17 cellular contexts compared by ENCODE assay signal in genomic region chr22:42893366-42894150, GRCh38. TPM values are rescaled to one million over a fixed set of nuclear protein-coding genes. Genes with fewer than 3 reads are reported as not detected.
A peak's percentile ranks its signal among the peaks of the same experiment; 100 is the strongest.
DNase-seq lines count a peak whose midpoint lies in the region; ATAC-seq and TF ChIP-seq lines count a peak whose summit lies in the region.
"Had no signal": no experiment of that assay in that cellular context is flagged by ENCODE, and none has a peak within 500 bp of the region (broad histone marks: within the 10 kb centered on the region; RNA-seq: fewer than 3 reads in every experiment).

No MANE protein-coding gene starts in this region.

- no peak for ATAC-seq in activated T-helper 17 cell treated with anti-CD3 and anti-CD28 coated beads, Interleukin-2, amount 50 U/mL, for 72 hours (replicated peaks)
- peak; percentile 18 to 36 for ATAC-seq in naive B cell (ENCODE audit: low read depth in 2 of 2)
- ATAC-seq in aorta (ENCODE audit: low FRiP score), result peak; percentile 19
- ATAC-seq in SK-N-SH treated with all-trans-retinoic acid at 6 μM for 48 hours, result no peak

- TF ChIP-seq CTCF in left ventricle myocardium inferior (IDR thresholded peaks at IDR 0.05; ENCODE audit: borderline replicate concordance), result no peak

- H3K36me3 Mint-ChIP-seq in activated T-helper 17 cell treated with anti-CD3 and anti-CD28 coated beads, Interleukin-2, amount 50 U/mL, for 72 hours (ENCODE audit: low read depth), result peaks cover 20% of the 10 kb centered on the region
- H3K36me3 Mint-ChIP-seq in naive B cell, result peaks cover 0 to 12% of the 10 kb centered on the region in 2 donors

- intact Hi-C loops in left ventricle myocardium inferior (cut with micrococcal nuclease), result no loop called here
- intact Hi-C loops in cardiac septum (cut with DNase I), result no loop called here
- intact Hi-C loops in aorta (cut with DNase I), result no loop called here

- no peaks in the 10 kb centered on the region for H3K27me3 Mint-ChIP-seq in activated T-helper 17 cell treated with anti-CD3 and anti-CD28 coated beads, Interleukin-2, amount 50 U/mL, for 72 hours
- H3K27me3 Mint-ChIP-seq in naive B cell, result no peaks in the 10 kb centered on the region

- H3K4me3 ChIP-seq in left ventricle myocardium inferior (no peak overlapping the region), aorta (ENCODE audit: low read length in 2 of 2) (no peak overlapping the region)
- H3K4me3 ChIP-seq: tibial nerve had no signal

- 87 to 90% methylated on average over 25 of the region's 25 CpGs for WGBS in aorta, 2 donors

- H3K4me1 Mint-ChIP-seq in activated T-helper 17 cell treated with anti-CD3 and anti-CD28 coated beads, Interleukin-2, amount 50 U/mL, for 72 hours, result peaks cover 27% of the 10 kb centered on the region
- H3K4me1 Mint-ChIP-seq in naive B cell, result peaks cover 45 to 89% (median 50%) of the 10 kb centered on the region in 3 donors

- no peaks in the 10 kb centered on the region for H3K9me3 Mint-ChIP-seq in activated T-helper 17 cell treated with anti-CD3 and anti-CD28 coated beads, Interleukin-2, amount 50 U/mL, for 72 hours
- H3K9me3 Mint-ChIP-seq in naive B cell, result no peaks in the 10 kb centered on the region

- H3K27ac ChIP-seq in left ventricle myocardium inferior (replicated peaks) (peak overlapping the region; percentile 83), aorta (ENCODE audit: low read depth in 1 of 2, low read length in 2 of 2) (no peak overlapping the region)
- H3K27ac ChIP-seq: tibial nerve had no signal

- H3K9me3 ChIP-seq in left ventricle myocardium inferior (replicated peaks) (no peaks in the 10 kb centered on the region), aorta (ENCODE audit: control insufficient read depth, low read length) (no peaks in the 10 kb centered on the region)
- H3K9me3 ChIP-seq: tibial nerve had no signal

- H3K27ac Mint-ChIP-seq in activated T-helper 17 cell treated with anti-CD3 and anti-CD28 coated beads, Interleukin-2, amount 50 U/mL, for 72 hours, result peak overlapping the region; percentile 52
- H3K27ac Mint-ChIP-seq in naive B cell, result peak overlapping the region; percentile 49 to 92 (median 87)

- no peak overlapping the region for H3K4me3 Mint-ChIP-seq in activated T-helper 17 cell treated with anti-CD3 and anti-CD28 coated beads, Interleukin-2, amount 50 U/mL, for 72 hours
- peak overlapping the region in 5 of 8 donors; percentile 3 to 88 (median 28) for H3K4me3 Mint-ChIP-seq in naive B cell

- H3K4me1 ChIP-seq in left ventricle myocardium inferior (peaks cover 82% of the 10 kb centered on the region), aorta (ENCODE audit: control insufficient read depth in 1 of 2, insufficient read depth in 2 of 2, low read length in 2 of 2) (no peaks in the 10 kb centered on the region)

- H3K27me3 ChIP-seq in left ventricle myocardium inferior (ENCODE audit: low read depth), result no peaks in the 10 kb centered on the region
- no peaks in the 10 kb centered on the region for H3K27me3 ChIP-seq in aorta (ENCODE audit: control insufficient read depth in 1 of 2, insufficient read depth in 2 of 2, low read length in 1 of 2)
- H3K27me3 ChIP-seq: tibial nerve had no signal

- DNase-seq in left ventricle myocardium inferior (no peak), cardiac septum (ENCODE audit: low spot score) (no peak), naive B cell (no peak), aorta (peak in 1 of 2 donors; percentile 42), islet precursor cell (no peak), NK-92 (lab: John Stamatoyannopoulos, UW; ENCODE audit: unreplicated experiment) (no peak)
- DNase-seq: activated CD8-positive, alpha-beta memory T cell treated with anti-CD3 and anti-CD28 coated beads, Interleukin-2, amount 50 U/mL, for 4 hours; cortex of kidney; DMS 273 treated with DMSO at 0.1 percent for 48 hours; erythroblast; glutamatergic neuron; kidney; NCI-H446; stimulated activated CD4-positive, alpha-beta T cell treated with anti-CD3 and anti-CD28 coated beads, Interleukin-1b, Interleukin-23, amount 100 ng/mL, for 48 hours had no signal

- H3K36me3 ChIP-seq in left ventricle myocardium inferior (peaks cover 32% of the 10 kb centered on the region), aorta (ENCODE audit: control insufficient read depth in 1 of 2, insufficient read depth in 2 of 2, low read length in 1 of 2) (peaks cover 0 to 4% of the 10 kb centered on the region in 2 donors)

TF ChIP-seq in SK-N-SH treated with all-trans-retinoic acid at 6 μM for 48 hours, 23 proteins besides CTCF, POLR2A, EP300 and RAD21 (continues in another document):
- TF ChIP-seq ZNF70 (CRISPR knock-in tag; IDR thresholded peaks at IDR 0.05), result no peak
- TF ChIP-seq, protein P1, sequence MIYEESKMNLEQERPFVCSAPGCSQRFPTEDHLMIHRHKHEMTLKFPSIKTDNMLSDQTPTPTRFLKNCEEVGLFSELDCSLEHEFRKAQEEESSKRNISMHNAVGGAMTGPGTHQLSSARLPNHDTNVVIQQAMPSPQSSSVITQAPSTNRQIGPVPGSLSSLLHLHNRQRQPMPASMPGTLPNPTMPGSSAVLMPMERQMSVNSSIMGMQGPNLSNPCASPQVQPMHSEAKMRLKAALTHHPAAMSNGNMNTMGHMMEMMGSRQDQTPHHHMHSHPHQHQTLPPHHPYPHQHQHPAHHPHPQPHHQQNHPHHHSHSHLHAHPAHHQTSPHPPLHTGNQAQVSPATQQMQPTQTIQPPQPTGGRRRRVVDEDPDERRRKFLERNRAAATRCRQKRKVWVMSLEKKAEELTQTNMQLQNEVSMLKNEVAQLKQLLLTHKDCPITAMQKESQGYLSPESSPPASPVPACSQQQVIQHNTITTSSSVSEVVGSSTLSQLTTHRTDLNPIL (CRISPR knock-in tag; IDR thresholded peaks at IDR 0.05; ENCODE audit: low read depth), result no peak
- no peak for TF ChIP-seq ESRRG (CRISPR knock-in tag; IDR thresholded peaks at IDR 0.05)
- no peak for TF ChIP-seq CSRNP3 (CRISPR knock-in tag; IDR thresholded peaks at IDR 0.05)
- TF ChIP-seq, protein P2, sequence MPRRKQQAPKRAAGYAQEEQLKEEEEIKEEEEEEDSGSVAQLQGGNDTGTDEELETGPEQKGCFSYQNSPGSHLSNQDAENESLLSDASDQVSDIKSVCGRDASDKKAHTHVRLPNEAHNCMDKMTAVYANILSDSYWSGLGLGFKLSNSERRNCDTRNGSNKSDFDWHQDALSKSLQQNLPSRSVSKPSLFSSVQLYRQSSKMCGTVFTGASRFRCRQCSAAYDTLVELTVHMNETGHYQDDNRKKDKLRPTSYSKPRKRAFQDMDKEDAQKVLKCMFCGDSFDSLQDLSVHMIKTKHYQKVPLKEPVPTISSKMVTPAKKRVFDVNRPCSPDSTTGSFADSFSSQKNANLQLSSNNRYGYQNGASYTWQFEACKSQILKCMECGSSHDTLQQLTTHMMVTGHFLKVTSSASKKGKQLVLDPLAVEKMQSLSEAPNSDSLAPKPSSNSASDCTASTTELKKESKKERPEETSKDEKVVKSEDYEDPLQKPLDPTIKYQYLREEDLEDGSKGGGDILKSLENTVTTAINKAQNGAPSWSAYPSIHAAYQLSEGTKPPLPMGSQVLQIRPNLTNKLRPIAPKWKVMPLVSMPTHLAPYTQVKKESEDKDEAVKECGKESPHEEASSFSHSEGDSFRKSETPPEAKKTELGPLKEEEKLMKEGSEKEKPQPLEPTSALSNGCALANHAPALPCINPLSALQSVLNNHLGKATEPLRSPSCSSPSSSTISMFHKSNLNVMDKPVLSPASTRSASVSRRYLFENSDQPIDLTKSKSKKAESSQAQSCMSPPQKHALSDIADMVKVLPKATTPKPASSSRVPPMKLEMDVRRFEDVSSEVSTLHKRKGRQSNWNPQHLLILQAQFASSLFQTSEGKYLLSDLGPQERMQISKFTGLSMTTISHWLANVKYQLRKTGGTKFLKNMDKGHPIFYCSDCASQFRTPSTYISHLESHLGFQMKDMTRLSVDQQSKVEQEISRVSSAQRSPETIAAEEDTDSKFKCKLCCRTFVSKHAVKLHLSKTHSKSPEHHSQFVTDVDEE (CRISPR knock-in tag; IDR thresholded peaks at IDR 0.05), result no peak
- no peak for TF ChIP-seq CSDC2 (CRISPR knock-in tag; IDR thresholded peaks at IDR 0.05)
- TF ChIP-seq GLIS3 (CRISPR knock-in tag; IDR thresholded peaks at IDR 0.05), result no peak
- TF ChIP-seq, protein P3, sequence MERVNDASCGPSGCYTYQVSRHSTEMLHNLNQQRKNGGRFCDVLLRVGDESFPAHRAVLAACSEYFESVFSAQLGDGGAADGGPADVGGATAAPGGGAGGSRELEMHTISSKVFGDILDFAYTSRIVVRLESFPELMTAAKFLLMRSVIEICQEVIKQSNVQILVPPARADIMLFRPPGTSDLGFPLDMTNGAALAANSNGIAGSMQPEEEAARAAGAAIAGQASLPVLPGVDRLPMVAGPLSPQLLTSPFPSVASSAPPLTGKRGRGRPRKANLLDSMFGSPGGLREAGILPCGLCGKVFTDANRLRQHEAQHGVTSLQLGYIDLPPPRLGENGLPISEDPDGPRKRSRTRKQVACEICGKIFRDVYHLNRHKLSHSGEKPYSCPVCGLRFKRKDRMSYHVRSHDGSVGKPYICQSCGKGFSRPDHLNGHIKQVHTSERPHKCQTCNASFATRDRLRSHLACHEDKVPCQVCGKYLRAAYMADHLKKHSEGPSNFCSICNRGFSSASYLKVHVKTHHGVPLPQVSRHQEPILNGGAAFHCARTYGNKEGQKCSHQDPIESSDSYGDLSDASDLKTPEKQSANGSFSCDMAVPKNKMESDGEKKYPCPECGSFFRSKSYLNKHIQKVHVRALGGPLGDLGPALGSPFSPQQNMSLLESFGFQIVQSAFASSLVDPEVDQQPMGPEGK (CRISPR knock-in tag; IDR thresholded peaks at IDR 0.05; ENCODE audit: borderline replicate concordance), result no peak
- no peak for TF ChIP-seq ISL1 (CRISPR knock-in tag; IDR thresholded peaks at IDR 0.05)
- no peak for TF ChIP-seq OSR1 (CRISPR knock-in tag; IDR thresholded peaks at IDR 0.05)
- TF ChIP-seq TOX (CRISPR knock-in tag; IDR thresholded peaks at IDR 0.05; ENCODE audit: borderline replicate concordance), result no peak
- no peak for TF ChIP-seq RARB (CRISPR knock-in tag; IDR thresholded peaks at IDR 0.05)

RNA-seq across cellular contexts. Expression of gene ARFGAP3, which starts 36.5 kb away (rescaled TPM):
- 26.9 TPM for total RNA-seq in left ventricle myocardium inferior
- total RNA-seq in cardiac septum, result 32.5 TPM
- 10 to 100 TPM; 32.0 to 32.8 TPM for total RNA-seq in activated T-helper 17 cell treated with anti-CD3 and anti-CD28 coated beads, Interleukin-2, amount 50 U/mL, for 72 hours
- 10 to 100 TPM; 24.2 to 48.6 (median 35.3) TPM for polyA plus RNA-seq in naive B cell (ENCODE audit: low read depth in 6 of 6)
- total RNA-seq in aorta, result 10 to 100 TPM; 45.9 to 60.5 TPM
- polyA plus RNA-seq in aorta, result 10 to 100 TPM; 40.1 to 43.7 TPM

Comparison
In these comparisons a context has a peak if more than half of its experiments do, and no peak if none do; other contexts are left out.
1. ATAC-seq: peak in naive B cell (2 of 2) and aorta (single experiment); none in activated T-helper 17 cell treated with anti-CD3 and anti-CD28 coated beads, Interleukin-2, amount 50 U/mL, for 72 hours (single experiment) and SK-N-SH treated with all-trans-retinoic acid at 6 μM for 48 hours (single experiment).